ENCODE assay signal across 3 cellular contexts in the genomic region with DNA sequence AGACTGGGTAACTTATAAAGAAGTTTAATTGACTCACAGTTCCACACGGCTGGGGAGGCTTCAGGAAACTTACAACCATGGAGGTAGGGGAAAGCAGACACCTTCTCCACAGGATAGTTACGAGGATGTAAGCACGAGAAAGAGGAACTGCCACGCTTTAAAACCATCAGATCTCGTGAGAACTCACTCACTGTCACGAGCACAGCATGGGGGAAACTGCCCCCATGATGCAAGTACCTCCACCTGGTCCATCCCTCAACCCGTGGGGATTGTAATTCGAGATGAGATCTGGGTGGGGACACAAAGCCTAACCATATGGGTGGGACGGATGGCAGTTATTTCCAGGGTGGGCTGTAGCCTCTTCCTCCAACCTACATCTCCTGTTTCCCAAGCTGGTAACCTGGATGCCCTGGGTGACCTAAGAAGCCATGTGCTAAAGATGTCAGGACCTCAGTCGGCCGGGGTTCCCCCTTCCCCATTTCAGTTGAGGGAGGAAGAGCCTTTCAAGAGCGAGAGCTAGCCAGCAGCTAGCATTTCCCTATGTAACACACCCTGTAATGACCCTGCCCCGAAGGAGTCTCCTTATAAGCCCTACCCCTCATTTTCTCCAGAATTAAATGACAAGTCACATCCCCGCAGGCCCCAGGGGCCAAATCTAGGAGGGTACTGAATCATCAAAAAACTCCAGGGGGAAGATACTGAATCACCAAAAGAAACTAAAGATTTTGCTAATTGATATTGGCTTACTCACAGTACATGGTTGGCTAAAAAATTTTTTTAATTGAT. TPM values are rescaled to one million over a fixed set of nuclear protein-coding genes. Genes with fewer than 3 reads are reported as not detected.
"Had no signal": no experiment of that assay in that cellular context is flagged by ENCODE, and none has a peak within 500 bp of the region (broad histone marks: within the 10 kb centered on the region; RNA-seq: fewer than 3 reads in every experiment).

No MANE protein-coding gene starts in this region.

RNA-seq across cellular contexts. Expression of a gene that starts 16.9 kb away (rescaled TPM):
- total RNA-seq: ascending aorta had no signal

RNA-seq across cellular contexts. Expression of a gene that starts 28.2 kb away (rescaled TPM):
- total RNA-seq: activated CD8-positive, alpha-beta memory T cell treated with anti-CD3 and anti-CD28 coated beads, Interleukin-2, amount 10 ng/mL, durations not matched to agents 7 days and 5 days; activated naive CD8-positive, alpha-beta T cell treated with anti-CD3 and anti-CD28 coated beads, Interleukin-2, amount 10 ng/mL, durations not matched to agents 7 days and 5 days; ascending aorta had no signal
